ENCODE assay signal across 24 cellular contexts in the genomic region with DNA sequence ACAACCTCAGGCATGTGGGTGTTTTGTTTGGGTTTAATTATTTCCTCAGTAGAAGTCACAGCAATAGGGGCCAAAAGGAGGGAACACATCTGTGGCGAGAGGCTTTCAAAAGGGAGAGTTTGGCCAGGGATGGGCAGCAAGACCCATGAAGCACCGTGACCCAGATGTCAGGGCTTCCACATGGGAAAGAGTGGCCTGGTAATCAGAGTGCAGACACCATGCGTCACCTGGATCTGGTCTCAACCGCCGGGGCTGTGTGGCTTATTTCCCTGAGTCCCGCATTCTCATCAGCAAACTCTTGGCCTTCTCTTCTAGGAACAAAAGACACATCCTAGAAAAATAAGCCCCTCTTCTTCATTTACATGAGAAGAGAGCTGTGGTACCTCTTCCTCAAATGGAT. TPM values are rescaled to one million over a fixed set of nuclear protein-coding genes. Genes with fewer than 3 reads are reported as not detected.
DNase-seq lines count a peak whose midpoint lies in the region; ATAC-seq and TF ChIP-seq lines count a peak whose summit lies in the region.
"Had no signal": no experiment of that assay in that cellular context is flagged by ENCODE, and none has a peak within 500 bp of the region (broad histone marks: within the 10 kb centered on the region; RNA-seq: fewer than 3 reads in every experiment).

No MANE protein-coding gene starts in this region.

- 95% methylated on average over 5 of the region's 6 CpGs for WGBS in esophagus muscularis mucosa
- WGBS in psoas muscle, 3 donors, result 89 to 96% (median 94%) methylated on average over 6 of the region's 6 CpGs

- H3K4me3 ChIP-seq in esophagus muscularis mucosa (no peak overlapping the region), psoas muscle (no peak overlapping the region)
- H3K4me3 ChIP-seq: GM23248, MG63, PC-9, SJSA1 had no signal

- TF ChIP-seq EP300 in esophagus muscularis mucosa (IDR thresholded peaks at IDR 0.05), result no peak

- H3K36me3 ChIP-seq in esophagus muscularis mucosa, result peaks cover 10 to 64% (median 40%) of the 10 kb centered on the region in 4 donors
- H3K36me3 ChIP-seq in psoas muscle (ENCODE audit: insufficient read depth in 1 of 2, low read depth in 1 of 2), result peaks cover 0 to 23% of the 10 kb centered on the region in 2 donors
- H3K36me3 ChIP-seq: MG63 had no signal

- H3K4me1 ChIP-seq in esophagus muscularis mucosa (peaks cover 37 to 72% (median 66%) of the 10 kb centered on the region in 4 donors), psoas muscle (peaks cover 74% of the 10 kb centered on the region)

- no peaks in the 10 kb centered on the region for H3K27me3 Mint-ChIP-seq in activated CD4-positive, alpha-beta memory T cell treated with anti-CD3 and anti-CD28 coated beads, Interleukin-2, amount 10 ng/mL, durations not matched to agents 7 days and 5 days
- H3K27me3 Mint-ChIP-seq: CD4-positive, alpha-beta T cell had no signal

- H3K4me1 Mint-ChIP-seq in activated CD4-positive, alpha-beta memory T cell treated with anti-CD3 and anti-CD28 coated beads, Interleukin-2, amount 10 ng/mL, durations not matched to agents 7 days and 5 days, result no peaks in the 10 kb centered on the region

- TF ChIP-seq POLR2A in esophagus muscularis mucosa (IDR thresholded peaks at IDR 0.05; ENCODE audit: low read depth), result no peak

- no peaks in the 10 kb centered on the region for H3K36me3 Mint-ChIP-seq in activated naive CD4-positive, alpha-beta T cell treated with anti-CD3 and anti-CD28 coated beads, Interleukin-2, amount 50 U/mL, for 72 hours
- peaks cover 8% of the 10 kb centered on the region for H3K36me3 Mint-ChIP-seq in activated CD4-positive, alpha-beta memory T cell treated with anti-CD3 and anti-CD28 coated beads, Interleukin-2, amount 10 ng/mL, durations not matched to agents 7 days and 5 days (ENCODE audit: low read depth)

- POLR2A ChIA-PET in activated CD4-positive, alpha-beta memory T cell treated with anti-CD3 and anti-CD28 coated beads, Interleukin-2, amount 10 ng/mL, durations not matched to agents 7 days and 5 days (lab: Charles Lee), result no interaction called here

- H3K27me3 ChIP-seq in esophagus muscularis mucosa (no peaks in the 10 kb centered on the region), psoas muscle (ENCODE audit: insufficient read depth in 3 of 3, low read length in 2 of 3) (no peaks in the 10 kb centered on the region)
- H3K27me3 ChIP-seq: MG63, SJSA1 had no signal

- H3K27ac Mint-ChIP-seq in activated naive CD4-positive, alpha-beta T cell treated with anti-CD3 and anti-CD28 coated beads, Interleukin-2, amount 50 U/mL, for 72 hours, result peak overlapping the region; percentile 42 to 68
- no peak overlapping the region for H3K27ac Mint-ChIP-seq in activated CD4-positive, alpha-beta memory T cell treated with anti-CD3 and anti-CD28 coated beads, Interleukin-2, amount 10 ng/mL, durations not matched to agents 7 days and 5 days
- H3K27ac Mint-ChIP-seq: CD4-positive, alpha-beta T cell had no signal

- no peak for TF ChIP-seq CTCF in esophagus muscularis mucosa (IDR thresholded peaks at IDR 0.05)
- TF ChIP-seq CTCF in psoas muscle (IDR thresholded peaks at IDR 0.05), result no peak

- no peak overlapping the region for H3K4me3 Mint-ChIP-seq in activated CD4-positive, alpha-beta memory T cell treated with anti-CD3 and anti-CD28 coated beads, Interleukin-2, amount 10 ng/mL, durations not matched to agents 7 days and 5 days
- H3K4me3 Mint-ChIP-seq: CD4-positive, alpha-beta T cell; H9 had no signal

- no peak for ATAC-seq in activated naive CD4-positive, alpha-beta T cell treated with anti-CD3 and anti-CD28 coated beads, Interleukin-2, amount 50 U/mL, for 72 hours
- ATAC-seq in psoas muscle, result no peak

- H3K27ac ChIP-seq in esophagus muscularis mucosa (replicated peaks in 1 of 4) (peak overlapping the region in 3 of 4 donors; percentile 28 to 82 (median 78)), psoas muscle (peak overlapping the region; percentile 97)
- H3K27ac ChIP-seq: GM23248, PC-9, SJSA1 had no signal

- H3K9me3 ChIP-seq in esophagus muscularis mucosa (no peaks in the 10 kb centered on the region), psoas muscle (no peaks in the 10 kb centered on the region)
- H3K9me3 ChIP-seq: MG63, SJSA1 had no signal

- H3K9me3 Mint-ChIP-seq in activated naive CD4-positive, alpha-beta T cell treated with anti-CD3 and anti-CD28 coated beads, Interleukin-2, amount 50 U/mL, for 72 hours, result no peaks in the 10 kb centered on the region
- no peaks in the 10 kb centered on the region for H3K9me3 Mint-ChIP-seq in activated CD4-positive, alpha-beta memory T cell treated with anti-CD3 and anti-CD28 coated beads, Interleukin-2, amount 10 ng/mL, durations not matched to agents 7 days and 5 days
- H3K9me3 Mint-ChIP-seq: CD4-positive, alpha-beta T cell; H9 had no signal

- DNase-seq in activated naive CD4-positive, alpha-beta T cell treated with anti-CD3 and anti-CD28 coated beads, Interleukin-2, amount 50 U/mL, for 72 hours (ENCODE audit: low spot score in 2 of 2), result no peak
- DNase-seq in activated naive CD4-positive, alpha-beta T cell treated with Interleukin-2 at 50 U/mL for 16 hours, result no peak
- DNase-seq in esophagus muscularis mucosa (ENCODE audit: extremely low spot score) (no peak), psoas muscle (peak in 1 of 2 donors; percentile 36), HUDEP-2 (lab: John Stamatoyannopoulos, UW; ENCODE audit: unreplicated experiment in 76 of 76) (no peak), NCI-H1930 (lab: John Stamatoyannopoulos, UW) (no peak)
- no peak for DNase-seq in activated CD4-positive, alpha-beta memory T cell treated with anti-CD3 and anti-CD28 coated beads, Interleukin-2, amount 10 ng/mL, durations not matched to agents 7 days and 5 days
- DNase-seq: 8988T; ACHN; CD4-positive, alpha-beta T cell; GM23248; H9; IMR-90; KG1; MG63; NCI-H2029 treated with DMSO at 0.1 percent for 48 hours; NCI-H2227 treated with DMSO at 0.1 percent for 48 hours; NCI-H526 treated with DMSO at 0.1 percent for 48 hours; PC-9; Right ventricle myocardium superior had no signal

- CTCF ChIA-PET in activated CD4-positive, alpha-beta memory T cell treated with anti-CD3 and anti-CD28 coated beads, Interleukin-2, amount 10 ng/mL, durations not matched to agents 7 days and 5 days (lab: Charles Lee), result interaction anchor here (0.6 kb wide), 1 partner anchor 204 kb away, joined by 3 read pairs; no protein-coding TSS in a partner anchor

- intact Hi-C loops in esophagus muscularis mucosa (cut with DNase I), result loop anchor here (5.0 kb wide), 3 partner anchors 45 to 225 kb away; a partner anchor contains a TSS
- intact Hi-C loops in psoas muscle (cut with DNase I), result no loop called here

RNA-seq across cellular contexts. Expression of a gene that starts 12.4 kb away (rescaled TPM):
- total RNA-seq in activated naive CD4-positive, alpha-beta T cell treated with anti-CD3 and anti-CD28 coated beads, Interleukin-2, amount 50 U/mL, for 72 hours, result 1 to 10 TPM in 1 of 2 donors, under 1 TPM in 1; 0.51 to 3.6 TPM
- total RNA-seq in esophagus muscularis mucosa (10 to 100 TPM in 3 of 4 donors, 1 to 10 TPM in 1; 6.6 to 17.7 (median 12.5) TPM), psoas muscle (1,000 to 10,000 TPM in 2 of 4 donors, 100 to 1,000 TPM in 2; 138 to 1,165 (median 841) TPM)
- 1,000 to 10,000 TPM in 1 of 3 donors, 100 to 1,000 TPM in 1, 10 to 100 TPM in 1; 91.1 to 1,241 (median 578) TPM for polyA plus RNA-seq in psoas muscle
- total RNA-seq in activated CD4-positive, alpha-beta memory T cell treated with anti-CD3 and anti-CD28 coated beads, Interleukin-2, amount 10 ng/mL, durations not matched to agents 7 days and 5 days, result 1 to 10 TPM; 3.3 to 4.4 TPM
- total RNA-seq: GM23248, IMR-90, PC-9, SJSA1 had no signal
- polyA plus RNA-seq: BJ, GM23248, IMR-90 had no signal

RNA-seq across cellular contexts. Expression of a gene that starts 16.8 kb away (rescaled TPM):
- total RNA-seq in activated naive CD4-positive, alpha-beta T cell treated with anti-CD3 and anti-CD28 coated beads, Interleukin-2, amount 50 U/mL, for 72 hours, result 10 to 100 TPM in 1 of 2 donors, 1 to 10 TPM in 1; 1.5 to 16.5 TPM
- total RNA-seq in esophagus muscularis mucosa (1 to 10 TPM; 2.0 to 4.6 (median 2.8) TPM), psoas muscle (10 to 100 TPM; 13.1 to 90.8 (median 38.8) TPM)
- 10 to 100 TPM in 1 of 3 donors, 1 to 10 TPM in 2; 1.3 to 29.2 (median 7.4) TPM for polyA plus RNA-seq in psoas muscle
- total RNA-seq in activated CD4-positive, alpha-beta memory T cell treated with anti-CD3 and anti-CD28 coated beads, Interleukin-2, amount 10 ng/mL, durations not matched to agents 7 days and 5 days, result 10 to 100 TPM; 16.0 to 16.2 TPM
- total RNA-seq: SJSA1 had no signal
- polyA plus RNA-seq: GM23248 had no signal

RNA-seq across cellular contexts. Expression of a gene that starts 50.1 kb away (rescaled TPM):
- 10 to 100 TPM; 16.6 to 24.0 TPM for total RNA-seq in activated naive CD4-positive, alpha-beta T cell treated with anti-CD3 and anti-CD28 coated beads, Interleukin-2, amount 50 U/mL, for 72 hours
- 10 to 100 TPM; 10.4 to 23.6 (median 14.7) TPM for total RNA-seq in esophagus muscularis mucosa
- 10 to 100 TPM in 3 of 4 donors, 1 to 10 TPM in 1; 7.1 to 12.9 (median 11.3) TPM for total RNA-seq in psoas muscle
- polyA plus RNA-seq in psoas muscle, result 10 to 100 TPM in 1 of 3 donors, 1 to 10 TPM in 2; 3.5 to 22.3 (median 5.6) TPM
- total RNA-seq in activated CD4-positive, alpha-beta memory T cell treated with anti-CD3 and anti-CD28 coated beads, Interleukin-2, amount 10 ng/mL, durations not matched to agents 7 days and 5 days, result 10 to 100 TPM; 31.9 to 34.7 TPM

RNA-seq across cellular contexts. Expression of a gene that starts 52.6 kb away (rescaled TPM):
- total RNA-seq in activated naive CD4-positive, alpha-beta T cell treated with anti-CD3 and anti-CD28 coated beads, Interleukin-2, amount 50 U/mL, for 72 hours, result not detected
- total RNA-seq in esophagus muscularis mucosa, result 1 to 10 TPM in 2 of 4 donors, under 1 TPM in 2; 0.83 to 3.2 (median 1.5) TPM
- total RNA-seq in psoas muscle, result under 1 TPM in 2 of 4 donors, not detected in 2; 0.25 to 0.77 TPM
- under 1 TPM; 0.18 to 0.39 (median 0.29) TPM for polyA plus RNA-seq in psoas muscle
- total RNA-seq in activated CD4-positive, alpha-beta memory T cell treated with anti-CD3 and anti-CD28 coated beads, Interleukin-2, amount 10 ng/mL, durations not matched to agents 7 days and 5 days, result not detected
- total RNA-seq: CD4-positive, alpha-beta T cell; GM23248; H9; NCI-H460; PC-9; RPMI7951 had no signal
- polyA plus RNA-seq: GM23248 had no signal

Comparison
In these comparisons a context has a peak if more than half of its experiments do, and no peak if none do; other contexts are left out.
1. RNA of a gene that starts 12.4 kb away (total RNA-seq): 138 to 1,165 TPM in psoas muscle; 6.6 to 17.7 TPM in esophagus muscularis mucosa, 3.3 to 4.4 TPM in activated CD4-positive, alpha-beta memory T cell treated with anti-CD3 and anti-CD28 coated beads, Interleukin-2, amount 10 ng/mL, durations not matched to agents 7 days and 5 days and 0.51 to 3.6 TPM in activated naive CD4-positive, alpha-beta T cell treated with anti-CD3 and anti-CD28 coated beads, Interleukin-2, amount 50 U/mL, for 72 hours; every median in the first group is over 4 times any median in the second.